Comparison of ENCODE assay signal across 14 cellular contexts in the genomic region with DNA sequence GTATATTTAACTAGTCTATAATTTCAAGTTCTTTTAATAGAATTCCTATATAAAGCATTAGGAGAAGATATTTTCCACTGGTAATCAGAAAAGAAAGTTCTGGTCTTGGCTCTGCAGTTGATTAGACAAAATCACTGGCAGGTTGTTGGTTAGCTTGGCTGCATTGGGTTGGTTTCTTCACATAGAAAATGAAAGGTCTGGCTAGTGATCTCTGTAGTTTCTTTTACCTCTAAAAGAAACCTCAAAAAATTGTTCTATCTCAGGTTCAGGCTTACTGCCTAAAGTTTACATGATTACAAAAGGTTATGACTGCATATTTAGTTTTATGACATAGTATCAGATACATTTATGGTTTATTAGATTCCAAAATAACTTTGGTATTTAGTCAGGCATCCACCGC.
DNase-seq lines count a peak whose midpoint lies in the region; ATAC-seq and TF ChIP-seq lines count a peak whose summit lies in the region.
"Had no signal": no experiment of that assay in that cellular context is flagged by ENCODE, and none has a peak within 500 bp of the region (broad histone marks: within the 10 kb centered on the region; RNA-seq: fewer than 3 reads in every experiment).

No MANE protein-coding gene starts in this region.

- DNase-seq in activated naive CD4-positive, alpha-beta T cell treated with anti-CD3 and anti-CD28 coated beads, Interleukin-2, amount 50 U/mL, for 72 hours (ENCODE audit: low spot score in 2 of 2), result no peak
- DNase-seq in activated naive CD4-positive, alpha-beta T cell treated with anti-CD3 and anti-CD28 coated beads, Interleukin-2, amount 50 U/mL, for 16 hours, result no peak
- no peak for DNase-seq in suprapubic skin (ENCODE audit: low spot score in 2 of 2)
- no peak for DNase-seq in prostate gland (ENCODE audit: low spot score)
- no peak for DNase-seq in GF-D8 (lab: John Stamatoyannopoulos, UW)
- no peak for DNase-seq in esophagus muscularis mucosa (ENCODE audit: extremely low spot score)
- DNase-seq: activated CD4-positive, alpha-beta memory T cell treated with anti-CD3 and anti-CD28 coated beads, Interleukin-2, amount 10 ng/mL, durations not matched to agents 7 days and 5 days; effector memory CD4-positive, alpha-beta T cell; H9; left ventricle myocardium superior; NCI-H1694 had no signal

- TF ChIP-seq EP300 in suprapubic skin (IDR thresholded peaks at IDR 0.05), result no peak
- no peak for TF ChIP-seq EP300 in esophagus muscularis mucosa (IDR thresholded peaks at IDR 0.05)

- WGBS in suprapubic skin, result 85% methylated on average over 1 of the region's 1 CpG
- WGBS in prostate gland, result 100% methylated on average over 1 of the region's 1 CpG
- 91% methylated on average over 1 of the region's 1 CpG for WGBS in esophagus muscularis mucosa

- peak overlapping the region; percentile 50 for H3K27ac ChIP-seq in suprapubic skin
- H3K27ac ChIP-seq in prostate gland, result no peak overlapping the region
- no peak overlapping the region for H3K27ac ChIP-seq in esophagus muscularis mucosa (replicated peaks in 1 of 4)

- peaks cover 9% of the 10 kb centered on the region for H3K4me1 ChIP-seq in suprapubic skin
- H3K4me1 ChIP-seq in prostate gland (replicated peaks), result no peaks in the 10 kb centered on the region
- H3K4me1 ChIP-seq in esophagus muscularis mucosa, result peaks cover 0 to 9% (median 2%) of the 10 kb centered on the region in 4 donors

- H3K36me3 ChIP-seq in suprapubic skin (peaks cover 3% of the 10 kb centered on the region), prostate gland (no peaks in the 10 kb centered on the region), esophagus muscularis mucosa (peaks cover 4 to 14% (median 9%) of the 10 kb centered on the region in 4 donors)

- H3K36me3 Mint-ChIP-seq in activated naive CD4-positive, alpha-beta T cell treated with anti-CD3 and anti-CD28 coated beads, Interleukin-2, amount 50 U/mL, for 72 hours, result no peaks in the 10 kb centered on the region
- H3K36me3 Mint-ChIP-seq: IgD-negative memory B cell had no signal

- intact Hi-C loops in prostate gland (cut with DNase I), result no loop called here
- intact Hi-C loops in esophagus muscularis mucosa (cut with DNase I), result no loop called here

- no peaks in the 10 kb centered on the region for H3K9me3 Mint-ChIP-seq in activated naive CD4-positive, alpha-beta T cell treated with anti-CD3 and anti-CD28 coated beads, Interleukin-2, amount 50 U/mL, for 72 hours
- H3K9me3 Mint-ChIP-seq: activated CD4-positive, alpha-beta memory T cell treated with anti-CD3 and anti-CD28 coated beads, Interleukin-2, amount 10 ng/mL, durations not matched to agents 7 days and 5 days; H9; IgD-negative memory B cell had no signal

- TF ChIP-seq POLR2A in suprapubic skin (IDR thresholded peaks at IDR 0.05) (no peak), prostate gland (IDR thresholded peaks at IDR 0.05) (no peak), esophagus muscularis mucosa (IDR thresholded peaks at IDR 0.05; ENCODE audit: low read depth) (no peak)

- H3K4me3 ChIP-seq in suprapubic skin (no peak overlapping the region), prostate gland (no peak overlapping the region), esophagus muscularis mucosa (no peak overlapping the region)

- no peak for TF ChIP-seq CTCF in suprapubic skin (IDR thresholded peaks at IDR 0.05)
- no peak for TF ChIP-seq CTCF in prostate gland (IDR thresholded peaks at IDR 0.05)
- TF ChIP-seq CTCF in esophagus muscularis mucosa (IDR thresholded peaks at IDR 0.05), result no peak

- no peaks in the 10 kb centered on the region for H3K27me3 ChIP-seq in suprapubic skin
- H3K27me3 ChIP-seq in prostate gland (replicated peaks; ENCODE audit: insufficient read depth), result no peaks in the 10 kb centered on the region
- no peaks in the 10 kb centered on the region for H3K27me3 ChIP-seq in esophagus muscularis mucosa

- H3K27ac Mint-ChIP-seq in activated naive CD4-positive, alpha-beta T cell treated with anti-CD3 and anti-CD28 coated beads, Interleukin-2, amount 50 U/mL, for 72 hours, result no peak overlapping the region
- H3K27ac Mint-ChIP-seq: activated CD4-positive, alpha-beta memory T cell treated with anti-CD3 and anti-CD28 coated beads, Interleukin-2, amount 10 ng/mL, durations not matched to agents 7 days and 5 days; IgD-negative memory B cell had no signal

- H3K9me3 ChIP-seq in suprapubic skin (no peaks in the 10 kb centered on the region), prostate gland (no peaks in the 10 kb centered on the region), esophagus muscularis mucosa (peaks cover 0 to 4% (median 0%) of the 10 kb centered on the region in 4 donors)

- ATAC-seq in activated naive CD4-positive, alpha-beta T cell treated with anti-CD3 and anti-CD28 coated beads, Interleukin-2, amount 50 U/mL, for 72 hours, result peak; percentile 17 to 64
- ATAC-seq in HG02678 (IDR thresholded peaks at IDR 0.05; ENCODE audit: unreplicated experiment) (peak; percentile 71), HG03460 (IDR thresholded peaks at IDR 0.05; ENCODE audit: unreplicated experiment) (peak; percentile 71)
- ATAC-seq: left ventricle myocardium superior had no signal
